7 cellular contexts compared by ENCODE assay signal in genomic region chr9:125829743-125830142, GRCh38.
DNase-seq lines count a peak whose midpoint lies in the region; ATAC-seq and TF ChIP-seq lines count a peak whose summit lies in the region.

No MANE protein-coding gene starts in this region.

- ATAC-seq in activated naive CD4-positive, alpha-beta T cell treated with anti-CD3 and anti-CD28 coated beads, Interleukin-2, amount 50 U/mL, for 72 hours: peak; percentile 88 to 96

- H3K79me2 ChIP-seq in OCI-LY7 (ENCODE audit: insufficient read depth, low read depth, low read length) (no peaks in the 10 kb centered on the region), smooth muscle cell (ENCODE audit: low read depth) (peaks cover 3% of the 10 kb centered on the region)

- no peaks in the 10 kb centered on the region for H3K9me3 Mint-ChIP-seq in activated naive CD4-positive, alpha-beta T cell treated with anti-CD3 and anti-CD28 coated beads, Interleukin-2, amount 50 U/mL, for 72 hours

- intact Hi-C loops in OCI-LY7 (cut with micrococcal nuclease; ENCODE audit: unreplicated experiment): no loop called here

- 92% methylated on average over 7 of the region's 7 CpGs for WGBS in smooth muscle cell (ENCODE audit: low lambda C conversion rate)

- H4K20me1 ChIP-seq in OCI-LY7 (ENCODE audit: insufficient read depth, low read length) (no peaks in the 10 kb centered on the region), smooth muscle cell (ENCODE audit: low read depth) (peaks cover 7% of the 10 kb centered on the region)

- no peaks in the 10 kb centered on the region for H3K36me3 Mint-ChIP-seq in activated naive CD4-positive, alpha-beta T cell treated with anti-CD3 and anti-CD28 coated beads, Interleukin-2, amount 50 U/mL, for 72 hours

- H3F3A ChIP-seq in smooth muscle cell (ENCODE audit: low read depth): no peaks in the 10 kb centered on the region

- H3K27ac Mint-ChIP-seq in activated naive CD4-positive, alpha-beta T cell treated with anti-CD3 and anti-CD28 coated beads, Interleukin-2, amount 50 U/mL, for 72 hours: peak overlapping the region; percentile 29 to 69

- CTCF ChIA-PET in OCI-LY7 (lab: Charles Lee; ENCODE audit: unreplicated experiment): interaction anchor here (0.6 kb wide), 1 partner anchor 9 kb away, joined by 3 read pairs; no protein-coding TSS in a partner anchor

- no peak overlapping the region for H3K9ac ChIP-seq in smooth muscle cell (ENCODE audit: low read depth)

- DNase-seq in GM20000 (ENCODE audit: low spot score) (peak; percentile 38), OCI-LY7 (ENCODE audit: low spot score) (no peak), left kidney (ENCODE audit: low read depth, low spot score) (peak; percentile 17), smooth muscle cell (lab: John Stamatoyannopoulos, UW; ENCODE audit: unreplicated experiment) (no peak), NCI-H1436 (lab: John Stamatoyannopoulos, UW) (no peak)
- DNase-seq in activated naive CD4-positive, alpha-beta T cell treated with anti-CD3 and anti-CD28 coated beads, Interleukin-2, amount 50 U/mL, for 72 hours (ENCODE audit: low spot score in 2 of 2): peak in 1 of 2 donors; percentile 29
- peak; percentile 8 to 12 for DNase-seq in stimulated activated CD8-positive, alpha-beta memory T cell treated with anti-CD3 and anti-CD28 coated beads, Interleukin-2, amount 100 ng/mL, for 48 hours (ENCODE audit: low read depth in 2 of 2)

- H3K4me3 ChIP-seq in OCI-LY7 (ENCODE audit: low read depth, low read length, poor library complexity, severe bottlenecking) (peak overlapping the region; percentile 17), smooth muscle cell (no peak overlapping the region)

- H3K27me3 ChIP-seq in smooth muscle cell (ENCODE audit: low read depth): no peaks in the 10 kb centered on the region

- H3K36me3 ChIP-seq in OCI-LY7 (ENCODE audit: insufficient read depth, low read length) (no peaks in the 10 kb centered on the region), smooth muscle cell (ENCODE audit: low read depth) (no peaks in the 10 kb centered on the region)

- no TSS peak for BruUV-seq in OCI-LY7 (replicated peaks; lab: Mats Ljungman, UMichigan)

- no peak overlapping the region for H3K27ac ChIP-seq in OCI-LY7 (ENCODE audit: low read depth, low read length, poor library complexity, severe bottlenecking)
- H3K27ac ChIP-seq in smooth muscle cell (ENCODE audit: low read depth): no peak overlapping the region

- H3K9me2 ChIP-seq in OCI-LY7 (ENCODE audit: insufficient read depth, low read length): no peaks in the 10 kb centered on the region

- POLR2A ChIA-PET in OCI-LY7 (lab: Charles Lee): interaction anchor here (0.6 to 2.0 kb wide), 4 partner anchors 8 to 376 kb away, joined by 3 to 5 read pairs (median 4); no protein-coding TSS in a partner anchor

- no peaks in the 10 kb centered on the region for H3K4me1 ChIP-seq in OCI-LY7 (ENCODE audit: insufficient read depth, low read length, poor library complexity, severe bottlenecking)
- H3K4me1 ChIP-seq in smooth muscle cell (ENCODE audit: low read depth): no peaks in the 10 kb centered on the region

- H3K9me3 ChIP-seq in OCI-LY7 (ENCODE audit: low read length) (no peaks in the 10 kb centered on the region), smooth muscle cell (replicated peaks; ENCODE audit: low read depth) (no peaks in the 10 kb centered on the region)

- no peak for TF ChIP-seq CTCF in GM20000 (IDR thresholded peaks at IDR 0.05; ENCODE audit: extremely low read depth, missing control alignments)
- no peak for TF ChIP-seq CTCF in OCI-LY7 (conservative IDR thresholded peaks at IDR 0.05; ENCODE audit: low read length)
- no peak for TF ChIP-seq CTCF in smooth muscle cell (IDR thresholded peaks at IDR 0.05; ENCODE audit: borderline replicate concordance, insufficient read depth, poor library complexity, severe bottlenecking)

- H3K4me2 ChIP-seq in OCI-LY7 (ENCODE audit: low read length): peak overlapping the region; percentile 62
- H3K4me2 ChIP-seq in smooth muscle cell: no peak overlapping the region

- H2AFZ ChIP-seq in OCI-LY7 (ENCODE audit: low read length) (no peak overlapping the region), smooth muscle cell (ENCODE audit: low read depth) (no peak overlapping the region)

Comparison
In these comparisons a context has a peak if more than half of its experiments do, and no peak if none do; other contexts are left out.
1. DNase-seq: peak in GM20000 (single experiment), left kidney (single experiment) and stimulated activated CD8-positive, alpha-beta memory T cell treated with anti-CD3 and anti-CD28 coated beads, Interleukin-2, amount 100 ng/mL, for 48 hours (2 of 2); none in OCI-LY7 (single experiment), smooth muscle cell (single experiment) and NCI-H1436 (single experiment).